In genomic region chr15:64090527-64090926, GRCh38 we compare ENCODE assay signal across 13 cellular contexts. TPM values are rescaled to one million over a fixed set of nuclear protein-coding genes. Genes with fewer than 3 reads are reported as not detected.
DNase-seq lines count a peak whose midpoint lies in the region; ATAC-seq and TF ChIP-seq lines count a peak whose summit lies in the region.
"Had no signal": no experiment of that assay in that cellular context is flagged by ENCODE, and none has a peak within 500 bp of the region (broad histone marks: within the 10 kb centered on the region; RNA-seq: fewer than 3 reads in every experiment).

No MANE protein-coding gene starts in this region.

- H3K4me1 ChIP-seq in heart left ventricle (peaks cover 4 to 68% (median 37%) of the 10 kb centered on the region in 12 donors), right cardiac atrium (ENCODE audit: control insufficient read depth, insufficient read depth, low read length) (peaks cover 2% of the 10 kb centered on the region), tibial nerve (peaks cover 0 to 46% (median 26%) of the 10 kb centered on the region in 4 donors)

- peak in 1 of 5 donors; percentile 38 for DNase-seq in heart left ventricle
- no peak for DNase-seq in left ventricle myocardium superior
- peak; percentile 28 for DNase-seq in SIG-M5 (lab: John Stamatoyannopoulos, UW)
- no peak for DNase-seq in right cardiac atrium
- DNase-seq in tibial nerve (ENCODE audit: low spot score in 2 of 2), result no peak
- no peak for DNase-seq in naive thymus-derived CD8-positive, alpha-beta T cell
- DNase-seq in stimulated activated CD4-positive, alpha-beta T cell treated with anti-CD3 and anti-CD28 coated beads, Interleukin-12 subunit alpha, Interleukin-12 subunit beta, amount 100 ng/mL, for 4 hours, result no peak
- DNase-seq: activated CD4-positive, CD25-positive, alpha-beta regulatory T cell treated with anti-CD3 and anti-CD28 coated beads, Interleukin-2, amount 50 U/mL, for 72 hours; activated gamma-delta T cell treated with Interleukin-2 at 50 U/mL for 16 hours; GF-D8; NCI-H187; sigmoid colon had no signal

- no peaks in the 10 kb centered on the region for H3K9me3 Mint-ChIP-seq in naive thymus-derived CD8-positive, alpha-beta T cell

- no peak for ATAC-seq in heart left ventricle
- ATAC-seq in left ventricle myocardium superior, result no peak
- no peak for ATAC-seq in right cardiac atrium
- ATAC-seq in naive thymus-derived CD8-positive, alpha-beta T cell, result no peak
- ATAC-seq in HG02763 (IDR thresholded peaks at IDR 0.05; ENCODE audit: unreplicated experiment), result no peak

- H3K27me3 ChIP-seq in heart left ventricle (no peaks in the 10 kb centered on the region), right cardiac atrium (ENCODE audit: control insufficient read depth, insufficient read depth) (no peaks in the 10 kb centered on the region), tibial nerve (no peaks in the 10 kb centered on the region)
- H3K27me3 ChIP-seq: sigmoid colon had no signal

- H3K27me3 Mint-ChIP-seq in naive thymus-derived CD8-positive, alpha-beta T cell, result no peaks in the 10 kb centered on the region

- peak in 1 of 2 donors; percentile 28 for TF ChIP-seq EP300 in tibial nerve (IDR thresholded peaks at IDR 0.05)

- no peak for TF ChIP-seq POLR2A in heart left ventricle (IDR thresholded peaks at IDR 0.05)
- no peak for TF ChIP-seq POLR2A in tibial nerve (IDR thresholded peaks at IDR 0.05)

- 53 to 85% (median 75%) methylated on average over 3 of the region's 3 CpGs for WGBS in heart left ventricle, 4 donors
- 67% methylated on average over 3 of the region's 3 CpGs for WGBS in right cardiac atrium
- WGBS in tibial nerve, 2 donors, result 61 to 92% methylated on average over 3 of the region's 3 CpGs

- H3K36me3 Mint-ChIP-seq in naive thymus-derived CD8-positive, alpha-beta T cell, result peaks cover 4 to 40% (median 10%) of the 10 kb centered on the region in 3 donors

- POLR2A ChIA-PET in naive thymus-derived CD8-positive, alpha-beta T cell (lab: Charles Lee), result interaction anchor here (0.5 kb wide), 1 partner anchor 384 kb away, joined by 3 read pairs; no protein-coding TSS in a partner anchor

- H3K4me1 Mint-ChIP-seq in naive thymus-derived CD8-positive, alpha-beta T cell, result peaks cover 29 to 60% (median 51%) of the 10 kb centered on the region in 4 donors

- TF ChIP-seq CTCF in heart left ventricle (IDR thresholded peaks at IDR 0.05) (no peak), tibial nerve (IDR thresholded peaks at IDR 0.05) (no peak)

- peak overlapping the region in 4 of 10 donors; percentile 5 to 51 (median 33) for H3K4me3 Mint-ChIP-seq in naive thymus-derived CD8-positive, alpha-beta T cell

- H3K36me3 ChIP-seq in heart left ventricle (peaks cover 0 to 43% (median 28%) of the 10 kb centered on the region in 9 donors), tibial nerve (peaks cover 0 to 28% (median 0%) of the 10 kb centered on the region in 3 donors)

- H3K9me3 ChIP-seq in heart left ventricle (no peaks in the 10 kb centered on the region), right cardiac atrium (ENCODE audit: control insufficient read depth, low read length) (no peaks in the 10 kb centered on the region), tibial nerve (no peaks in the 10 kb centered on the region)
- H3K9me3 ChIP-seq: sigmoid colon had no signal

- peak overlapping the region in 11 of 12 donors; percentile 14 to 97 (median 56) for H3K27ac ChIP-seq in heart left ventricle
- peak overlapping the region; percentile 39 for H3K27ac ChIP-seq in right cardiac atrium (ENCODE audit: low read length)
- peak overlapping the region in 3 of 4 donors; percentile 58 to 67 (median 65) for H3K27ac ChIP-seq in tibial nerve

- peak overlapping the region in 3 of 10 donors; percentile 74 to 82 (median 80) for H3K27ac Mint-ChIP-seq in naive thymus-derived CD8-positive, alpha-beta T cell

- no peak overlapping the region for H3K4me3 ChIP-seq in heart left ventricle
- H3K4me3 ChIP-seq in right cardiac atrium (ENCODE audit: low read length), result no peak overlapping the region
- no peak overlapping the region for H3K4me3 ChIP-seq in tibial nerve
- H3K4me3 ChIP-seq: sigmoid colon had no signal

- intact Hi-C loops in heart left ventricle (cut with DNase I) (loop anchor here in 2 of 10 donors (5.0 to 10.0 kb wide), 2 partner anchors 54 to 62 kb away; partner anchors contain the start of gene SNX22 (in 1 of the 2)), left ventricle myocardium superior (cut with micrococcal nuclease) (no loop called here), right cardiac atrium (cut with DNase I) (loop anchor here in 1 of 4 donors (5.0 kb wide), 1 partner anchor 62 kb away; the partner anchor contains the start of gene SNX22)

RNA-seq across cellular contexts. Expression of gene CIAO2A, which starts 3.1 kb away (rescaled TPM):
- total RNA-seq in heart left ventricle, result 10 to 100 TPM; 41.6 to 79.5 (median 55.4) TPM
- 100 to 1,000 TPM; 111 to 114 TPM for polyA plus RNA-seq in heart left ventricle
- 72.2 TPM for total RNA-seq in left ventricle myocardium superior
- 10 to 100 TPM; 43.9 to 66.2 (median 53.6) TPM for total RNA-seq in right cardiac atrium
- polyA plus RNA-seq in right cardiac atrium, result 82.7 TPM
- total RNA-seq in tibial nerve, result 10 to 100 TPM; 22.9 to 46.9 (median 32.7) TPM
- 10 to 100 TPM; 27.5 to 31.8 TPM for total RNA-seq in naive thymus-derived CD8-positive, alpha-beta T cell
- polyA plus RNA-seq in naive thymus-derived CD8-positive, alpha-beta T cell, result 10 to 100 TPM; 54.8 to 84.8 (median 64.9) TPM

RNA-seq across cellular contexts. Expression of gene SNX1, which starts 5.3 kb away (rescaled TPM):
- 100 to 1,000 TPM in 3 of 9 donors, 10 to 100 TPM in 6; 38.7 to 117 (median 87.2) TPM for total RNA-seq in heart left ventricle
- polyA plus RNA-seq in heart left ventricle, result 10 to 100 TPM; 41.4 to 70.0 TPM
- total RNA-seq in left ventricle myocardium superior, result 89.7 TPM
- 100 to 1,000 TPM in 3 of 4 donors, 10 to 100 TPM in 1; 99.2 to 149 (median 105) TPM for total RNA-seq in right cardiac atrium
- polyA plus RNA-seq in right cardiac atrium, result 54.1 TPM
- 100 to 1,000 TPM; 102 to 128 (median 108) TPM for total RNA-seq in tibial nerve
- 100 to 1,000 TPM; 133 to 143 TPM for total RNA-seq in naive thymus-derived CD8-positive, alpha-beta T cell
- 10 to 100 TPM; 42.7 to 72.6 (median 54.8) TPM for polyA plus RNA-seq in naive thymus-derived CD8-positive, alpha-beta T cell

RNA-seq across cellular contexts. Expression of gene DAPK2, which starts 44.2 kb away (rescaled TPM):
- total RNA-seq in heart left ventricle (10 to 100 TPM; 20.4 to 56.2 (median 26.4) TPM), left ventricle myocardium superior (43.4 TPM), right cardiac atrium (10 to 100 TPM; 83.5 to 95.1 (median 88.1) TPM), tibial nerve (10 to 100 TPM; 28.9 to 75.9 (median 56.7) TPM)
- polyA plus RNA-seq in heart left ventricle (10 to 100 TPM; 24.6 to 30.9 TPM), right cardiac atrium (48.8 TPM)
- 1 to 10 TPM; 1.3 to 1.6 TPM for total RNA-seq in naive thymus-derived CD8-positive, alpha-beta T cell
- 1 to 10 TPM in 2 of 3 donors, under 1 TPM in 1; 0.41 to 4.0 (median 1.1) TPM for polyA plus RNA-seq in naive thymus-derived CD8-positive, alpha-beta T cell

Comparison
In these comparisons a context has a peak if more than half of its experiments do, and no peak if none do; other contexts are left out.
1. RNA of gene DAPK2, which starts 44.2 kb away (total RNA-seq): 83.5 to 95.1 TPM in right cardiac atrium, 28.9 to 75.9 TPM in tibial nerve, 43.4 TPM in left ventricle myocardium superior (single experiment) and 20.4 to 56.2 TPM in heart left ventricle; 1.3 to 1.6 TPM in naive thymus-derived CD8-positive, alpha-beta T cell; every median in the first group is over 4 times any median in the second.
2. Peak in every context shown above with its lines, with median percentiles within 50 percentile points of each other: H3K27ac ChIP-seq.